15 cellular contexts compared by ENCODE assay signal in the genomic region with DNA sequence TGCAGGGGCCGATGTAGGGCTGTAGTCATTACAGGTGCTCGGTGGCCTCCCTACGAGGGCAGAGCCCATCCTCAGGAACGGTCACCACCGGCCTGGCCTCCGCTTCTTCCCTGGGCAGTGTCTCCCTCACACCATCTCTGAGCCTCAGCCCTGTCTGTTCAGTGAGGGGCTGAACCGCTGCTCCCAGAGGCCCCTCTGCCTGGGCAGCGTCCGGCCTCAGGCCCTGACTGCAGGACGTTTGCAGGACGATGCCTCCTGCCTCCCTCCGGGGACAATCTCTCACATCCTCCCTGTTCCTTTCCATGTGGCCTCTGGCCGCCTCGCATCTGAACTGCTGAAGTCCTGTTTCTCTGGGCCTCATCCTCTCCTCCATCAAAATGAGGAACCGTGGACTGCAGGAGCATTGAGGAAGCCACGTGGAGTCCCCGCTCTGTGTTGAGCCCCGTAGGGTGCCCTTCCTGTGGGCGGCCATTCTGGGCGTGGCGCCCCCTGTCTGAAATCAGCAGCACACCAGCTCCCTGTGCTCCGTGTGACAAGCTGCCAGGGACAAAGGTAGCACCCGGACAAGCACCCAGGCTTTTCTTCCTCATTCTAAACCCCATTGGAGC.
DNase-seq lines count a peak whose midpoint lies in the region; ATAC-seq, FAIRE-seq and TF ChIP-seq lines count a peak whose summit lies in the region.
"Had no signal": no experiment of that assay in that cellular context is flagged by ENCODE, and none has a peak within 500 bp of the region (broad histone marks: within the 10 kb centered on the region; RNA-seq: fewer than 3 reads in every experiment).

No MANE protein-coding gene starts in this region.

- no peaks in the 10 kb centered on the region for H3F3A ChIP-seq in neural progenitor cell (ENCODE audit: low read depth)

- in situ Hi-C loops in K562 (cut with MboI), result no loop called here

- peak; percentile 76 for ATAC-seq in K562
- ATAC-seq: heart left ventricle; left lobe of liver; naive thymus-derived CD8-positive, alpha-beta T cell had no signal

- H2AFZ ChIP-seq in K562 (ENCODE audit: low read depth, low read length) (no peak overlapping the region), neural progenitor cell (replicated peaks) (no peak overlapping the region)

- H3K4me2 ChIP-seq in K562 (ENCODE audit: insufficient read depth, low read length), result no peak overlapping the region
- H3K4me2 ChIP-seq in neural progenitor cell, result no peak overlapping the region
- H3K4me2 ChIP-seq: KMS-11 had no signal

- H3K4me3 Mint-ChIP-seq in HFFc6 (no peak overlapping the region), neural progenitor cell (no peak overlapping the region)
- H3K4me3 Mint-ChIP-seq: activated naive CD4-positive, alpha-beta T cell treated with anti-CD3 and anti-CD28 coated beads, Interleukin-2, amount 50 U/mL, for 24 hours; naive thymus-derived CD8-positive, alpha-beta T cell had no signal

- H3K27me3 Mint-ChIP-seq in HFFc6 (ENCODE audit: insufficient read depth) (peaks cover 3% of the 10 kb centered on the region), neural progenitor cell (ENCODE audit: insufficient read depth, low read depth) (peaks cover 2% of the 10 kb centered on the region)

- H3K36me3 ChIP-seq in K562 (ENCODE audit: control insufficient read depth, insufficient read depth, low read length) (no peaks in the 10 kb centered on the region), neural progenitor cell (no peaks in the 10 kb centered on the region)
- H3K36me3 ChIP-seq: cardiac muscle cell, heart left ventricle had no signal

- H3K9me1 ChIP-seq in K562 (ENCODE audit: control insufficient read depth, insufficient read depth, low read length), result no peaks in the 10 kb centered on the region

- CTCF ChIA-PET in K562 (lab: Yijun Ruan, JAX; ENCODE audit: low intra/inter-chr PET ratio), result no interaction called here

- intact Hi-C loops in K562 (cut with micrococcal nuclease), result no loop called here

- no TSS peak for BruUV-seq in K562 (replicated peaks; lab: Mats Ljungman, UMichigan)

- FAIRE-seq in K562 (lab: Jason Lieb, UNC), result no peak
- FAIRE-seq: A204.1 had no signal

- H3K36me3 Mint-ChIP-seq in HFFc6 (ENCODE audit: low read depth) (peaks cover 4% of the 10 kb centered on the region; the same call in 1 of the 2 replicates), neural progenitor cell (no peaks in the 10 kb centered on the region)
- H3K36me3 Mint-ChIP-seq: activated naive CD4-positive, alpha-beta T cell treated with anti-CD3 and anti-CD28 coated beads, Interleukin-2, amount 50 U/mL, for 24 hours; naive thymus-derived CD8-positive, alpha-beta T cell had no signal

- 0% methylated on average over 9 of the region's 23 CpGs for WGBS in K562 (ENCODE audit: insufficient coverage, low coverage, missing lambda C conversion rate)

- no peaks in the 10 kb centered on the region; the same call in 1 of the 2 replicates for H4K20me1 ChIP-seq in K562 (replicated peaks; ENCODE audit: control insufficient read depth, insufficient read depth, low read length)
- H4K20me1 ChIP-seq in neural progenitor cell (ENCODE audit: low read depth), result no peaks in the 10 kb centered on the region

- H3K27me3 ChIP-seq in K562 (ENCODE audit: control insufficient read depth in 2 of 2, insufficient read depth in 2 of 2, low read length in 2 of 2), result 0 out of 5 replicates have a peak, but pooled peaks cover 0 to 7% of the 10 kb centered on the region in 2 experiments
- H3K27me3 ChIP-seq in neural progenitor cell, result no peaks in the 10 kb centered on the region
- H3K27me3 ChIP-seq: cardiac muscle cell had no signal

- TF ChIP-seq CTCF in HFFc6 (IDR thresholded peaks at IDR 0.05) (peak; percentile 20; the same call in 1 of the 2 replicates), K562 (IDR thresholded peaks at IDR 0.05 in 2 of 3, conservative IDR thresholded peaks at IDR 0.05 in 1 of 3; ENCODE audit: insufficient read depth in 2 of 3, low read depth in 1 of 3, low read length in 3 of 3) (peak; percentile 13 to 45 (median 16); a peak in 3 of 6 replicates), neural progenitor cell (IDR thresholded peaks at IDR 0.05) (peak; percentile 51)

- TF ChIP-seq POLR2A in K562 (conservative IDR thresholded peaks at IDR 0.05), result no peak

- DNase-seq in DMS153 (lab: John Stamatoyannopoulos, UW) (peak; percentile 48), DMS153 treated with DMSO at 0.1 percent for 48 hours (lab: John Stamatoyannopoulos, UW; ENCODE audit: unreplicated experiment) (no peak), HFFc6 (no peak), K562 (ENCODE audit: extremely low read depth in 1 of 4, low spot score in 3 of 4) (peak; percentile 8 to 42 (median 24)), neural progenitor cell (ENCODE audit: low spot score) (no peak), HT-29 (ENCODE audit: low spot score) (no peak), NCI-H2171 treated with DMSO at 0.1 percent for 48 hours (lab: John Stamatoyannopoulos, UW) (no peak)
- DNase-seq in stimulated activated CD4-positive, alpha-beta T cell treated with anti-CD3 and anti-CD28 coated beads, Interleukin-1b, Interleukin-23, amount 100 ng/mL, for 48 hours, result no peak

- H3K9me3 ChIP-seq in K562 (replicated peaks; ENCODE audit: control insufficient read depth, insufficient read depth, low read depth, low read length) (no peaks in the 10 kb centered on the region), neural progenitor cell (ENCODE audit: low read depth) (no peaks in the 10 kb centered on the region)

- H3K27ac Mint-ChIP-seq in HFFc6 (no peak overlapping the region), neural progenitor cell (no peak overlapping the region)
- H3K27ac Mint-ChIP-seq: activated naive CD4-positive, alpha-beta T cell treated with anti-CD3 and anti-CD28 coated beads, Interleukin-2, amount 50 U/mL, for 24 hours; naive thymus-derived CD8-positive, alpha-beta T cell had no signal

- H3K27ac ChIP-seq in K562 (ENCODE audit: extremely low read depth, low read depth, low read length), result no peak overlapping the region
- no peak overlapping the region for H3K27ac ChIP-seq in neural progenitor cell
- H3K27ac ChIP-seq: cardiac muscle cell, heart left ventricle, KMS-11 had no signal

- no peak for TF ChIP-seq EP300 in K562 (IDR thresholded peaks at IDR 0.05; ENCODE audit: low read length)

- peaks cover 62% of the 10 kb centered on the region for H3K9me3 Mint-ChIP-seq in HFFc6
- H3K9me3 Mint-ChIP-seq in neural progenitor cell, result no peaks in the 10 kb centered on the region
- H3K9me3 Mint-ChIP-seq: activated naive CD4-positive, alpha-beta T cell treated with anti-CD3 and anti-CD28 coated beads, Interleukin-2, amount 50 U/mL, for 24 hours had no signal

- H3K9ac ChIP-seq in K562 (ENCODE audit: insufficient read depth in 1 of 2, low read depth in 2 of 2, low read length in 2 of 2) (no peak overlapping the region), neural progenitor cell (no peak overlapping the region)
- H3K9ac ChIP-seq: KMS-11 had no signal

- H3K79me2 ChIP-seq in K562 (ENCODE audit: control insufficient read depth, insufficient read depth, low read length), result no peaks in the 10 kb centered on the region
- H3K79me2 ChIP-seq in neural progenitor cell (ENCODE audit: low read depth), result no peaks in the 10 kb centered on the region

- H3K4me1 Mint-ChIP-seq in HFFc6 (ENCODE audit: low read depth) (no peaks in the 10 kb centered on the region), neural progenitor cell (peaks cover 4% of the 10 kb centered on the region)
- H3K4me1 Mint-ChIP-seq: activated naive CD4-positive, alpha-beta T cell treated with anti-CD3 and anti-CD28 coated beads, Interleukin-2, amount 50 U/mL, for 24 hours; naive thymus-derived CD8-positive, alpha-beta T cell had no signal

- H3K4me3 ChIP-seq in K562, result no peak overlapping the region
- no peak overlapping the region for H3K4me3 ChIP-seq in neural progenitor cell
- H3K4me3 ChIP-seq: cardiac muscle cell, heart left ventricle had no signal

- POLR2A ChIA-PET in K562 (lab: Yijun Ruan, JAX), result interaction anchor here (0.6 kb wide), 1 partner anchor 1738 kb away, joined by 3 read pairs; no protein-coding TSS in a partner anchor

- TF ChIP-seq RAD21 in K562 (CRISPR knock-in tag; conservative IDR thresholded peaks at IDR 0.05 in 1 of 2, IDR thresholded peaks at IDR 0.05 in 1 of 2), result no peak

- H3K4me1 ChIP-seq in K562 (replicated peaks in 1 of 2; ENCODE audit: control insufficient read depth in 2 of 2, insufficient read depth in 2 of 2, low read length in 2 of 2) (no peaks in the 10 kb centered on the region; a peak in 1 of 5 replicates), neural progenitor cell (no peaks in the 10 kb centered on the region)
- H3K4me1 ChIP-seq: heart left ventricle had no signal

TF ChIP-seq in K562, 482 proteins besides CTCF, POLR2A, EP300 and RAD21 (continues in another document):
- TF ChIP-seq, protein P1, sequence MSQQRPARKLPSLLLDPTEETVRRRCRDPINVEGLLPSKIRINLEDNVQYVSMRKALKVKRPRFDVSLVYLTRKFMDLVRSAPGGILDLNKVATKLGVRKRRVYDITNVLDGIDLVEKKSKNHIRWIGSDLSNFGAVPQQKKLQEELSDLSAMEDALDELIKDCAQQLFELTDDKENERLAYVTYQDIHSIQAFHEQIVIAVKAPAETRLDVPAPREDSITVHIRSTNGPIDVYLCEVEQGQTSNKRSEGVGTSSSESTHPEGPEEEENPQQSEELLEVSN (IDR thresholded peaks at IDR 0.05; ENCODE audit: borderline replicate concordance in 1 of 2, extremely low read depth in 1 of 2, insufficient read depth in 1 of 2, insufficient read length in 1 of 2, low read depth in 1 of 2, low read length in 1 of 2, poor library complexity in 1 of 2, severe bottlenecking in 1 of 2), result peak in 1 of 2 experiments; percentile 30
- no peak for TF ChIP-seq FOXK1 (CRISPR knock-in tag; IDR thresholded peaks at IDR 0.05; ENCODE audit: borderline replicate concordance)
- no peak for TF ChIP-seq TAF15 (IDR thresholded peaks at IDR 0.05; ENCODE audit: low read depth, low read length)
- TF ChIP-seq L3MBTL2 (IDR thresholded peaks at IDR 0.05), result peak; percentile 69; the same call in 1 of the 2 replicates
- TF ChIP-seq, protein P2, sequence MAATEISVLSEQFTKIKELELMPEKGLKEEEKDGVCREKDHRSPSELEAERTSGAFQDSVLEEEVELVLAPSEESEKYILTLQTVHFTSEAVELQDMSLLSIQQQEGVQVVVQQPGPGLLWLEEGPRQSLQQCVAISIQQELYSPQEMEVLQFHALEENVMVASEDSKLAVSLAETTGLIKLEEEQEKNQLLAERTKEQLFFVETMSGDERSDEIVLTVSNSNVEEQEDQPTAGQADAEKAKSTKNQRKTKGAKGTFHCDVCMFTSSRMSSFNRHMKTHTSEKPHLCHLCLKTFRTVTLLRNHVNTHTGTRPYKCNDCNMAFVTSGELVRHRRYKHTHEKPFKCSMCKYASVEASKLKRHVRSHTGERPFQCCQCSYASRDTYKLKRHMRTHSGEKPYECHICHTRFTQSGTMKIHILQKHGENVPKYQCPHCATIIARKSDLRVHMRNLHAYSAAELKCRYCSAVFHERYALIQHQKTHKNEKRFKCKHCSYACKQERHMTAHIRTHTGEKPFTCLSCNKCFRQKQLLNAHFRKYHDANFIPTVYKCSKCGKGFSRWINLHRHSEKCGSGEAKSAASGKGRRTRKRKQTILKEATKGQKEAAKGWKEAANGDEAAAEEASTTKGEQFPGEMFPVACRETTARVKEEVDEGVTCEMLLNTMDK (IDR thresholded peaks at IDR 0.05; ENCODE audit: borderline replicate concordance, insufficient read depth, low read depth, low read length, poor library complexity, severe bottlenecking), result peak; percentile 37

Comparison
In these comparisons a context has a peak if more than half of its experiments do, and no peak if none do; other contexts are left out.
1. DNase-seq: peak in DMS153 (single experiment) and K562 (4 of 4); none in DMS153 treated with DMSO at 0.1 percent for 48 hours (single experiment), HFFc6 (single experiment), neural progenitor cell (single experiment), HT-29 (single experiment), NCI-H2171 treated with DMSO at 0.1 percent for 48 hours (single experiment) and stimulated activated CD4-positive, alpha-beta T cell treated with anti-CD3 and anti-CD28 coated beads, Interleukin-1b, Interleukin-23, amount 100 ng/mL, for 48 hours (single experiment).
2. Peak in every context shown above with its lines, with median percentiles within 50 percentile points of each other: CTCF ChIP-seq.